Comparison of ENCODE assay signal across 25 cellular contexts in the genomic region with DNA sequence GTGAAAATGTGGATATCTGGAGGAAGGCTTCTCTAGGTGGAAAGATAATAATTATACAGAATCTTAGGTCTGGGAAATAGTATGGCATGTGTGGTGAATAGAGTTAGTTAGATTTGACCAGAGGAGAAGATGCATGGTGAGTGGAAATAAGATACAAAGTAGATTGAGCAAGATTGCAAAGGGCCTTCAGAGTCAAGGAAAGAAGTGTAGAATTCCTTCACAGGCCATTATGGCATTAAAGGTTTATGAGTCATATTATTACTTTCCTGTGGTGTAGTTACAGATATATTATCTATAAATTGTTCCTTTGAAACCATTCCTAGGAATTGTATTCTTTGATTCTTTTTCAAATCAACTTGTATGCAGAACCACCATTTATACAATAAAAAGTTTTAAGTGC.
"Had no signal": no experiment of that assay in that cellular context is flagged by ENCODE, and none has a peak within 500 bp of the region (broad histone marks: within the 10 kb centered on the region; RNA-seq: fewer than 3 reads in every experiment).

No MANE protein-coding gene starts in this region.

- H3K36me3 ChIP-seq: heart right ventricle, left lung, lower lobe of right lung, suprapubic skin, tibial artery had no signal

- H3K4me1 ChIP-seq: foreskin keratinocyte, heart right ventricle, left lung, lower lobe of right lung, suprapubic skin had no signal

- H3K4me3 ChIP-seq: heart right ventricle, left lung, lower lobe of right lung, mucosa of descending colon, suprapubic skin, tibial artery had no signal

- H3K9me3 ChIP-seq: left lung, lower lobe of right lung, mucosa of descending colon, suprapubic skin, tibial artery had no signal

- DNase-seq: activated CD4-positive, alpha-beta memory T cell treated with anti-CD3 and anti-CD28 coated beads, Interleukin-2, amount 10 ng/mL, durations not matched to agents 7 days and 5 days; activated CD4-positive, alpha-beta T cell treated with anti-CD3 and anti-CD28 coated beads for 1 hour; activated CD4-positive, alpha-beta T cell treated with anti-CD3 and anti-CD28 coated beads, Interleukin-2, amount 10 ng/mL, durations not matched to agents 7 days and 5 days; activated CD8-positive, alpha-beta memory T cell treated with anti-CD3 and anti-CD28 coated beads, Interleukin-2, amount 50 U/mL, for 48 hours; activated gamma-delta T cell; activated naive CD4-positive, alpha-beta T cell treated with anti-CD3 and anti-CD28 coated beads, Interleukin-2, amount 10 ng/mL, durations not matched to agents 7 days and 5 days; activated naive CD8-positive, alpha-beta T cell treated with anti-CD3 and anti-CD28 coated beads, Interleukin-2, amount 10 ng/mL, durations not matched to agents 7 days and 5 days; activated T-cell treated with anti-CD3 and anti-CD28 coated beads, Interleukin-2, amount 50 U/mL, for 24 hours; anterior cingulate cortex; endodermal cell; foreskin keratinocyte; heart right ventricle; kidney glomerular epithelial cell; left lung; lower lobe of right lung; mesendoderm; posterior cingulate gyrus; right cardiac atrium; stimulated activated CD4-positive, alpha-beta T cell treated with anti-CD3 and anti-CD28 coated beads, Interleukin-15, amount 100 ng/mL, for 24 hours; stimulated activated CD4-positive, alpha-beta T cell treated with anti-CD3 and anti-CD28 coated beads, Interleukin-2, amount 100 ng/mL, for 24 hours; stimulated activated naive B cell treated with anti-CD40 and anti-IgM and Interleukin-4, amounts not matched to agents 10 μg/mL and 1 μg/mL and 100 μg/mL, for 72 hours; T1000; tibial artery had no signal

- H3K27ac ChIP-seq: foreskin keratinocyte, heart right ventricle, left lung, lower lobe of right lung, suprapubic skin, tibial artery had no signal

- H3K27me3 ChIP-seq: foreskin keratinocyte, heart right ventricle, left lung, suprapubic skin, tibial artery had no signal
